In genomic region chr10:3853547-3853989, GRCh38 we compare ENCODE assay signal across 10 cellular contexts.
DNase-seq lines count a peak whose midpoint lies in the region; ATAC-seq, FAIRE-seq and TF ChIP-seq lines count a peak whose summit lies in the region.
"Had no signal": no experiment of that assay in that cellular context is flagged by ENCODE, and none has a peak within 500 bp of the region (broad histone marks: within the 10 kb centered on the region; RNA-seq: fewer than 3 reads in every experiment).

No MANE protein-coding gene starts in this region.

- no peak overlapping the region for H3K4me3 Mint-ChIP-seq in naive thymus-derived CD8-positive, alpha-beta T cell

- no peaks in the 10 kb centered on the region for H3K36me3 Mint-ChIP-seq in naive thymus-derived CD8-positive, alpha-beta T cell

- H3K27me3 Mint-ChIP-seq in naive thymus-derived CD8-positive, alpha-beta T cell: no peaks in the 10 kb centered on the region

- intact Hi-C loops in psoas muscle (cut with DNase I): no loop called here

- H3K27me3 ChIP-seq in DND-41 (ENCODE audit: insufficient read depth, low read length, poor library complexity) (no peaks in the 10 kb centered on the region), SJSA1 (replicated peaks) (no peaks in the 10 kb centered on the region), gastroesophageal sphincter (no peaks in the 10 kb centered on the region), psoas muscle (ENCODE audit: insufficient read depth in 3 of 3, low read length in 2 of 3) (no peaks in the 10 kb centered on the region)

- H3K4me3 ChIP-seq in DND-41 (ENCODE audit: low read depth in 1 of 2, low read length in 2 of 2) (no peak overlapping the region), SJSA1 (no peak overlapping the region), gastroesophageal sphincter (no peak overlapping the region), psoas muscle (no peak overlapping the region)

- TF ChIP-seq EP300 in gastroesophageal sphincter (IDR thresholded peaks at IDR 0.05): no peak

- H3K27ac ChIP-seq in DND-41 (ENCODE audit: low read length) (peak overlapping the region; percentile 23), SJSA1 (0 out of 2 replicates have a peak overlapping the region, but pooled peaks have one; percentile 93), gastroesophageal sphincter (peak overlapping the region; percentile 80 to 92 (median 85)), psoas muscle (peak overlapping the region; percentile 77)

- ATAC-seq in DND-41 (ENCODE audit: insufficient read depth, low read depth): no peak
- ATAC-seq in gastroesophageal sphincter: peak; percentile 11
- peak in 3 of 4 donors; percentile 16 to 24 (median 18) for ATAC-seq in psoas muscle
- no peak for ATAC-seq in naive thymus-derived CD8-positive, alpha-beta T cell
- no peak for ATAC-seq in HG03565 (IDR thresholded peaks at IDR 0.05; ENCODE audit: unreplicated experiment)

- TF ChIP-seq CTCF in DND-41 (IDR thresholded peaks at IDR 0.05; ENCODE audit: borderline replicate concordance, extremely low read depth, low read length, poor library complexity, severe bottlenecking) (no peak), gastroesophageal sphincter (IDR thresholded peaks at IDR 0.05) (no peak), psoas muscle (IDR thresholded peaks at IDR 0.05) (no peak)

- H3K4me1 ChIP-seq in DND-41 (ENCODE audit: insufficient read depth, low read length): peaks cover 35% of the 10 kb centered on the region
- H3K4me1 ChIP-seq in SJSA1 (replicated peaks): peaks cover 34% of the 10 kb centered on the region
- peaks cover 5 to 43% (median 14%) of the 10 kb centered on the region in 3 donors for H3K4me1 ChIP-seq in gastroesophageal sphincter
- H3K4me1 ChIP-seq in psoas muscle: peaks cover 28% of the 10 kb centered on the region

- no peak for DNase-seq in DND-41
- no peak for DNase-seq in SJSA1 (ENCODE audit: low read depth in 1 of 2, low spot score in 2 of 2)
- DNase-seq in psoas muscle: no peak
- no peak for DNase-seq in GM12892 (ENCODE audit: insufficient read length)
- no peak for DNase-seq in naive thymus-derived CD8-positive, alpha-beta T cell
- no peak for DNase-seq in GOT3 (lab: John Stamatoyannopoulos, UW)
- DNase-seq: HCEC 1CT had no signal

- FAIRE-seq in GM12892 (lab: Jason Lieb, UNC): no peak
- FAIRE-seq: TTC549 had no signal

- no peaks in the 10 kb centered on the region for H3K9me3 ChIP-seq in DND-41 (ENCODE audit: insufficient read depth, low read length, severe bottlenecking)
- H3K9me3 ChIP-seq in SJSA1 (replicated peaks): no peaks in the 10 kb centered on the region
- no peaks in the 10 kb centered on the region for H3K9me3 ChIP-seq in gastroesophageal sphincter
- H3K9me3 ChIP-seq in psoas muscle: no peaks in the 10 kb centered on the region

- TF ChIP-seq POLR2A in gastroesophageal sphincter (IDR thresholded peaks at IDR 0.05) (no peak), GM12892 (IDR thresholded peaks at IDR 0.05; ENCODE audit: low read depth, low read length) (no peak)

- H3K36me3 ChIP-seq in DND-41 (ENCODE audit: insufficient read depth, low read length): no peaks in the 10 kb centered on the region
- H3K36me3 ChIP-seq in SJSA1: no peaks in the 10 kb centered on the region
- no peaks in the 10 kb centered on the region for H3K36me3 ChIP-seq in gastroesophageal sphincter
- H3K36me3 ChIP-seq in psoas muscle (ENCODE audit: insufficient read depth in 1 of 2, low read depth in 1 of 2): no peaks in the 10 kb centered on the region

- H4K20me1 ChIP-seq in DND-41 (ENCODE audit: insufficient read depth, low read length): no peaks in the 10 kb centered on the region

- no peak overlapping the region for H3K27ac Mint-ChIP-seq in naive thymus-derived CD8-positive, alpha-beta T cell

- no peak overlapping the region for H3K9ac ChIP-seq in DND-41 (ENCODE audit: low read depth, low read length)

- POLR2A ChIA-PET in naive thymus-derived CD8-positive, alpha-beta T cell (lab: Charles Lee): interaction anchor here (0.5 to 1.7 kb wide), 2 partner anchors 68 to 189 kb away, joined by 3 to 5 read pairs; partner anchors contain the start of gene KLF6

- WGBS in gastroesophageal sphincter (ENCODE audit: low coverage in 1 of 2), 2 donors: 29 to 42% methylated on average over 4 of the region's 6 CpGs
- WGBS in psoas muscle, 3 donors: 50 to 67% (median 52%) methylated on average over 6 of the region's 6 CpGs

- H3K79me2 ChIP-seq in DND-41 (ENCODE audit: insufficient read depth, low read length): no peaks in the 10 kb centered on the region

- H3K4me1 Mint-ChIP-seq in naive thymus-derived CD8-positive, alpha-beta T cell: peaks cover 0 to 30% (median 8%) of the 10 kb centered on the region in 4 donors

- peaks cover 0 to 1% (median 0%) of the 10 kb centered on the region in 9 donors for H3K9me3 Mint-ChIP-seq in naive thymus-derived CD8-positive, alpha-beta T cell

- no peak overlapping the region for H3K4me2 ChIP-seq in DND-41 (ENCODE audit: insufficient read depth, low read length)

- H2AFZ ChIP-seq in DND-41 (ENCODE audit: low read depth, low read length): no peak overlapping the region

Comparison
In these comparisons a context has a peak if more than half of its experiments do, and no peak if none do; other contexts are left out.
1. ATAC-seq: peak in gastroesophageal sphincter (single experiment) and psoas muscle (3 of 4); none in DND-41 (single experiment), naive thymus-derived CD8-positive, alpha-beta T cell (0 of 2) and HG03565 (single experiment).
2. H3K27ac ChIP-seq: peak in every context shown above with its lines; median percentile 93 in SJSA1; 85 in gastroesophageal sphincter; 77 in psoas muscle; 23 in DND-41.